Comparison of ENCODE assay signal across 29 cellular contexts in the genomic region with DNA sequence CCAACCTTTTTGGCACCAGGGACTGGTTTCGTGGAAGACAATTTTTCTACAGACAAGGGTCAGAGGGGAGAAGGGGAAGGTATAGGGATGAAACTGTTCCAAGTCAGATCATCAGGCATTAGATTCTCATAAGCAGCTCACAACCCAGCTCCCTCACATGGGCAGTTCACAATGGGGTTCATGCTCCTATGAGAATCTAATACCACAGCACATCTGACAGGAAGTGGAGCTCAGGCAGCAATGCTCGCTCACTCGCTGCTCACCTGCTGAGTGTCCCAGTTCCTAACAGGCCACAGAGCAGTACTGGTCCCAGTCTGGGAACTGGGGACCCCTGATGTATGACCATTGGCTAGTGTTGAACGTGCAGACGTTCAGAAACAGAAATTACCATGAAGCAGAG.
"Had no signal": no experiment of that assay in that cellular context is flagged by ENCODE, and none has a peak within 500 bp of the region (broad histone marks: within the 10 kb centered on the region; RNA-seq: fewer than 3 reads in every experiment).

No MANE protein-coding gene starts in this region.

- ATAC-seq: left cardiac atrium; left lobe of liver; left ventricle myocardium superior; lower lobe of right lung; natural killer cell treated with Interleukin-12 subunit alpha and Interleukin-12 subunit beta and Interleukin-15 and Interleukin-18, amount 100 ng/mL, for 72 hours; pancreas; right cardiac atrium; sciatic nerve; stimulated activated naive B cell treated with anti-CD40 and anti-IgM and Interleukin-4, amounts not matched to agents 10 μg/mL and 1 μg/mL and 100 μg/mL, for 72 hours; stimulated activated naive CD8-positive, alpha-beta T cell treated with anti-CD3 and anti-CD28 coated beads, Interleukin-15, Interleukin-2, amounts not matched to agents 100 U/mL and 50 U/mL, for 24 hours had no signal

- DNase-seq: hippocampal formation; kidney glomerular epithelial cell; left cardiac atrium; left ventricle myocardium superior; lower lobe of right lung; mammary epithelial cell; mesenchymal stem cell; naive B cell; nucleus accumbens; pancreas; posterior cingulate gyrus; retina; right cardiac atrium; stimulated activated CD4-positive, alpha-beta T cell treated with anti-CD3 and anti-CD28 coated beads, Interleukin-12 subunit alpha, Interleukin-12 subunit beta, amount 100 ng/mL, for 4 hours; stimulated activated CD4-positive, alpha-beta T cell treated with anti-CD3 and anti-CD28 coated beads, Interleukin-15, amount 100 ng/mL, for 24 hours; stimulated activated CD4-positive, alpha-beta T cell treated with anti-CD3 and anti-CD28 coated beads, Interleukin-2, amount 100 ng/mL, for 24 hours; stimulated activated CD4-positive, alpha-beta T cell treated with anti-CD3 and anti-CD28 coated beads, Interleukin-4, amount 100 ng/mL, for 1 hour; stimulated activated naive B cell treated with anti-CD40 and anti-IgM and Interleukin-4, amounts not matched to agents 10 μg/mL and 1 μg/mL and 100 μg/mL, for 72 hours; stimulated activated naive CD8-positive, alpha-beta T cell treated with anti-CD3 and anti-CD28 coated beads, Interleukin-15, Interleukin-2, amounts not matched to agents 100 U/mL and 50 U/mL, for 24 hours; stomach; testis; thyroid gland; transverse colon; upper lobe of left lung had no signal

- H3K27ac ChIP-seq: lower lobe of right lung, pancreas, prostate gland, skin epidermis, stomach, testis, thyroid gland, transverse colon, upper lobe of left lung had no signal

- H3K36me3 ChIP-seq: pancreas, prostate gland, thyroid gland had no signal

- H3K27ac Mint-ChIP-seq: natural killer cell treated with Interleukin-12 subunit alpha and Interleukin-12 subunit beta and Interleukin-15 and Interleukin-18, amount 100 ng/mL, for 72 hours; stimulated activated naive B cell treated with anti-CD40 and anti-IgM and Interleukin-4, amounts not matched to agents 10 μg/mL and 1 μg/mL and 100 μg/mL, for 72 hours had no signal

- H3K27me3 Mint-ChIP-seq: naive B cell; natural killer cell treated with Interleukin-12 subunit alpha and Interleukin-12 subunit beta and Interleukin-15 and Interleukin-18, amount 100 ng/mL, for 72 hours; stimulated activated naive B cell treated with anti-CD40 and anti-IgM and Interleukin-4, amounts not matched to agents 10 μg/mL and 1 μg/mL and 100 μg/mL, for 72 hours had no signal

- H3K4me3 Mint-ChIP-seq: naive B cell; natural killer cell treated with Interleukin-12 subunit alpha and Interleukin-12 subunit beta and Interleukin-15 and Interleukin-18, amount 100 ng/mL, for 72 hours; stimulated activated naive B cell treated with anti-CD40 and anti-IgM and Interleukin-4, amounts not matched to agents 10 μg/mL and 1 μg/mL and 100 μg/mL, for 72 hours had no signal

- H3K4me3 ChIP-seq: lower lobe of right lung, pancreas, prostate gland, skin epidermis, stomach, testis, thyroid gland, transverse colon, upper lobe of left lung had no signal

- H3K27me3 ChIP-seq: pancreas, stomach, testis, thyroid gland, transverse colon, upper lobe of left lung had no signal

- H3K9me3 ChIP-seq: lower lobe of right lung, pancreas, prostate gland, stomach, testis, thyroid gland, transverse colon, upper lobe of left lung had no signal

- H3K4me1 ChIP-seq: lower lobe of right lung, pancreas, prostate gland, stomach, testis, thyroid gland, transverse colon, upper lobe of left lung had no signal

- H3K9me3 Mint-ChIP-seq: naive B cell; natural killer cell treated with Interleukin-12 subunit alpha and Interleukin-12 subunit beta and Interleukin-15 and Interleukin-18, amount 100 ng/mL, for 72 hours had no signal
